Comparison of ENCODE assay signal across 8 cellular contexts in genomic region chr11:69497221-69497787, GRCh38. TPM values are rescaled to one million over a fixed set of nuclear protein-coding genes. Genes with fewer than 3 reads are reported as not detected.
DNase-seq lines count a peak whose midpoint lies in the region; ATAC-seq and TF ChIP-seq lines count a peak whose summit lies in the region.

No MANE protein-coding gene starts in this region.

- H3K4me3 Mint-ChIP-seq in activated T-cell treated with anti-CD3 and anti-CD28 coated beads, Interleukin-2, amount 50 U/mL, for 4 hours = no peak overlapping the region

- no peak overlapping the region for H3K4me3 ChIP-seq in SJSA1
- no peak overlapping the region for H3K4me3 ChIP-seq in foreskin fibroblast (ENCODE audit: low read depth in 1 of 2, low read length in 2 of 2)

- no peaks in the 10 kb centered on the region for H3K9me3 Mint-ChIP-seq in activated T-cell treated with anti-CD3 and anti-CD28 coated beads, Interleukin-2, amount 50 U/mL, for 4 hours

- H3K4me1 Mint-ChIP-seq in activated T-cell treated with anti-CD3 and anti-CD28 coated beads, Interleukin-2, amount 50 U/mL, for 4 hours (ENCODE audit: low read depth) = no peaks in the 10 kb centered on the region

- TF ChIP-seq CTCF in foreskin fibroblast (IDR thresholded peaks at IDR 0.05; ENCODE audit: low read depth, low read length) = no peak

- H3K36me3 ChIP-seq in SJSA1 = no peaks in the 10 kb centered on the region

- H3K27me3 Mint-ChIP-seq in activated T-cell treated with anti-CD3 and anti-CD28 coated beads, Interleukin-2, amount 50 U/mL, for 4 hours (ENCODE audit: low read depth) = peaks cover 21% of the 10 kb centered on the region

- H3K9me3 ChIP-seq in SJSA1 (replicated peaks) = no peaks in the 10 kb centered on the region

- DNase-seq in AG20443 (ENCODE audit: low spot score) (peak; percentile 97), SJSA1 (ENCODE audit: low read depth in 1 of 2, low spot score in 2 of 2) (peak; percentile 100), foreskin fibroblast (peak; percentile 96 to 98), occipital lobe (lab: John Stamatoyannopoulos, UW) (peak; percentile 10), SKM-1 treated with dmso at 0.1 percent for 144 hours (lab: John Stamatoyannopoulos, UW; ENCODE audit: unreplicated experiment) (no peak), NCI-H187 (lab: John Stamatoyannopoulos, UW) (no peak)
- no peak for DNase-seq in activated T-cell treated with anti-CD3 and anti-CD28 coated beads, Interleukin-2, amount 50 U/mL, for 4 hours

- peaks cover 28% of the 10 kb centered on the region for H3K4me1 ChIP-seq in SJSA1 (replicated peaks)

- ATAC-seq in GM18502 (IDR thresholded peaks at IDR 0.05; ENCODE audit: poor library complexity, unreplicated experiment) = no peak
- ATAC-seq in activated T-cell treated with anti-CD3 and anti-CD28 coated beads, Interleukin-2, amount 50 U/mL, for 4 hours = no peak

- H3K27me3 ChIP-seq in SJSA1 (replicated peaks) = no peaks in the 10 kb centered on the region

- H3K27ac ChIP-seq in SJSA1 = peak overlapping the region; percentile 37

- no peaks in the 10 kb centered on the region for H3K36me3 Mint-ChIP-seq in activated T-cell treated with anti-CD3 and anti-CD28 coated beads, Interleukin-2, amount 50 U/mL, for 4 hours (ENCODE audit: insufficient read depth)

RNA-seq across cellular contexts. Expression of gene LINC01488, which starts 15.8 kb away (rescaled TPM):
- total RNA-seq in SJSA1 (2014; rRNA removed; shearing (Covaris generic)) = 0.05 TPM in 1 of 2 replicates, not detected in the other
- total RNA-seq in occipital lobe = not detected
- not detected for total RNA-seq in activated T-cell treated with anti-CD3 and anti-CD28 coated beads, Interleukin-2, amount 50 U/mL, for 4 hours

Comparison
In these comparisons a context has a peak if more than half of its experiments do, and no peak if none do; other contexts are left out.
1. DNase-seq: peak in AG20443 (single experiment), SJSA1 (2 of 2), foreskin fibroblast (2 of 2) and occipital lobe (single experiment); none in activated T-cell treated with anti-CD3 and anti-CD28 coated beads, Interleukin-2, amount 50 U/mL, for 4 hours (single experiment), SKM-1 treated with dmso at 0.1 percent for 144 hours (single experiment) and NCI-H187 (0 of 2).